Comparison of ENCODE assay signal across 14 cellular contexts in genomic region chrX:3771756-3772155, GRCh38. TPM values are rescaled to one million over a fixed set of nuclear protein-coding genes. Genes with fewer than 3 reads are reported as not detected.
A peak's percentile ranks its signal among the peaks of the same experiment; 100 is the strongest.
DNase-seq lines count a peak whose midpoint lies in the region; TF ChIP-seq lines count a peak whose summit lies in the region.
"Had no signal": no experiment of that assay in that cellular context is flagged by ENCODE, and none has a peak within 500 bp of the region (broad histone marks: within the 10 kb centered on the region; RNA-seq: fewer than 3 reads in every experiment).

No MANE protein-coding gene starts in this region.

- no peaks in the 10 kb centered on the region for H3K27me3 ChIP-seq in tibial nerve
- H3K27me3 ChIP-seq in MG63, result no peaks in the 10 kb centered on the region
- H3K27me3 ChIP-seq: BE2C had no signal

- no peak for TF ChIP-seq EP300 in tibial nerve (IDR thresholded peaks at IDR 0.05)

- DNase-seq in G401 (ENCODE audit: low spot score) (peak; percentile 93), NCI-H2171 treated with DMSO at 0.1 percent for 48 hours (lab: John Stamatoyannopoulos, UW) (peak; percentile 78), NCI-H69 (lab: John Stamatoyannopoulos, UW) (peak; percentile 2), tibial nerve (ENCODE audit: low spot score in 2 of 2) (no peak), GOT3 (lab: John Stamatoyannopoulos, UW) (no peak), MG63 (no peak)
- no peak for DNase-seq in stimulated activated CD8-positive, alpha-beta memory T cell treated with anti-CD3 and anti-CD28 coated beads, Interleukin-4, amount 100 ng/mL, for 48 hours
- DNase-seq: BE2C; CD4-positive, alpha-beta memory T cell; DMS53 had no signal

- H3K36me3 ChIP-seq in tibial nerve (no peaks in the 10 kb centered on the region), MG63 (no peaks in the 10 kb centered on the region)
- H3K36me3 ChIP-seq: BE2C, HAP-1 had no signal

- no peak overlapping the region for H3K27ac ChIP-seq in tibial nerve
- H3K27ac ChIP-seq: A549, C4-2B had no signal

- in situ Hi-C loops in G401 (cut with HindIII; ENCODE audit: low sequenced_read_pairs), result no loop called here

- 35 to 64% methylated on average over 2 to 3 of the region's 3 CpGs for WGBS in tibial nerve, 2 donors

- H3K9me3 ChIP-seq in tibial nerve (no peaks in the 10 kb centered on the region), MG63 (no peaks in the 10 kb centered on the region)
- H3K9me3 ChIP-seq: A549, BE2C, HAP-1 had no signal

- no peak for TF ChIP-seq CTCF in tibial nerve (IDR thresholded peaks at IDR 0.05)

- H3K4me3 ChIP-seq in tibial nerve (no peak overlapping the region), MG63 (no peak overlapping the region)
- H3K4me3 ChIP-seq: A549, GM23338, HAP-1 had no signal

- TF ChIP-seq POLR2A in tibial nerve (IDR thresholded peaks at IDR 0.05), result no peak

- H3K4me1 ChIP-seq in tibial nerve, result no peaks in the 10 kb centered on the region
- H3K4me1 ChIP-seq: A549, BE2C, HAP-1 had no signal

RNA-seq across cellular contexts. Expression of gene PRKX, which starts 58.3 kb away (rescaled TPM):
- 9.7 and 25.0 TPM in 2 replicates for total RNA-seq in G401 (2014; rRNA removed; shearing (Covaris generic))
- total RNA-seq in tibial nerve, result 10 to 100 TPM; 32.2 to 37.8 (median 34.1) TPM
- 23.2 and 28.1 TPM in 2 replicates for total RNA-seq in MG63 (2014; rRNA removed; shearing (Covaris generic); ENCODE audit: low replicate concordance)

Comparison
In these comparisons a context has a peak if more than half of its experiments do, and no peak if none do; other contexts are left out.
1. DNase-seq: peak in G401 (single experiment), NCI-H2171 treated with DMSO at 0.1 percent for 48 hours (single experiment) and NCI-H69 (single experiment); none in tibial nerve (0 of 2), stimulated activated CD8-positive, alpha-beta memory T cell treated with anti-CD3 and anti-CD28 coated beads, Interleukin-4, amount 100 ng/mL, for 48 hours (single experiment), GOT3 (single experiment) and MG63 (single experiment).